Comparison of ENCODE assay signal across 22 cellular contexts in genomic region chr4:54496412-54496811, GRCh38.
"Had no signal": no experiment of that assay in that cellular context is flagged by ENCODE, and none has a peak within 500 bp of the region (broad histone marks: within the 10 kb centered on the region; RNA-seq: fewer than 3 reads in every experiment).

No MANE protein-coding gene starts in this region.

- H3K27me3 Mint-ChIP-seq: activated naive CD8-positive, alpha-beta T cell treated with anti-CD3 and anti-CD28 coated beads, Interleukin-2, amount 10 ng/mL, durations not matched to agents 7 days and 5 days had no signal

- H3K4me3 ChIP-seq: breast epithelium, colonic mucosa, dorsolateral prefrontal cortex, heart left ventricle, pancreas, psoas muscle, right atrium auricular region, thyroid gland had no signal

- H3K9me3 Mint-ChIP-seq: activated naive CD8-positive, alpha-beta T cell treated with anti-CD3 and anti-CD28 coated beads, Interleukin-2, amount 10 ng/mL, durations not matched to agents 7 days and 5 days; activated T-helper 2 cell treated with anti-CD3 and anti-CD28 coated beads, Interferon-gamma antibody, Interleukin-2, Interleukin-4, amounts not matched to agents 10 μg/mL and 5 μg/mL and 100 μg/mL, durations not matched to agents 14 hours and 24 hours and 36 hours; stimulated activated naive CD8-positive, alpha-beta T cell treated with anti-CD3 and anti-CD28 coated beads, Interleukin-15, Interleukin-2, amounts not matched to agents 100 ng/mL and 50 ng/mL, for 24 hours; T-helper 1 cell treated with Interleukin-12 subunit alpha and Interleukin-12 subunit beta and Interleukin-4 antibody, amounts not matched to agents 30 μg/mL and 1 μg/mL, for 36 hours had no signal

- H3K27ac Mint-ChIP-seq: activated naive CD8-positive, alpha-beta T cell treated with anti-CD3 and anti-CD28 coated beads, Interleukin-2, amount 10 ng/mL, durations not matched to agents 7 days and 5 days; activated T-helper 2 cell treated with anti-CD3 and anti-CD28 coated beads, Interferon-gamma antibody, Interleukin-2, Interleukin-4, amounts not matched to agents 10 μg/mL and 5 μg/mL and 100 μg/mL, durations not matched to agents 14 hours and 24 hours and 36 hours; nephron; stimulated activated naive CD8-positive, alpha-beta T cell treated with anti-CD3 and anti-CD28 coated beads, Interleukin-15, Interleukin-2, amounts not matched to agents 100 ng/mL and 50 ng/mL, for 24 hours; T-helper 1 cell treated with Interleukin-12 subunit alpha and Interleukin-12 subunit beta and Interleukin-4 antibody, amounts not matched to agents 30 μg/mL and 1 μg/mL, for 36 hours had no signal

- H3K4me1 Mint-ChIP-seq: activated naive CD8-positive, alpha-beta T cell treated with anti-CD3 and anti-CD28 coated beads, Interleukin-2, amount 10 ng/mL, durations not matched to agents 7 days and 5 days had no signal

- H3K4me1 ChIP-seq: breast epithelium, colonic mucosa, heart left ventricle, pancreas, psoas muscle, right atrium auricular region, thyroid gland had no signal

- H3K27ac ChIP-seq: breast epithelium, colonic mucosa, dorsolateral prefrontal cortex, heart left ventricle, neutrophil, pancreas, psoas muscle, right atrium auricular region, thyroid gland had no signal

- H3K36me3 Mint-ChIP-seq: activated naive CD8-positive, alpha-beta T cell treated with anti-CD3 and anti-CD28 coated beads, Interleukin-2, amount 10 ng/mL, durations not matched to agents 7 days and 5 days had no signal

- H3K36me3 ChIP-seq: breast epithelium, colonic mucosa, heart left ventricle, neutrophil, pancreas, right atrium auricular region, thyroid gland had no signal

- H3K27me3 ChIP-seq: breast epithelium, colonic mucosa, heart left ventricle, neutrophil, pancreas, right atrium auricular region, thyroid gland had no signal

- H3K4me3 Mint-ChIP-seq: activated naive CD8-positive, alpha-beta T cell treated with anti-CD3 and anti-CD28 coated beads, Interleukin-2, amount 10 ng/mL, durations not matched to agents 7 days and 5 days; nephron; stimulated activated naive CD8-positive, alpha-beta T cell treated with anti-CD3 and anti-CD28 coated beads, Interleukin-15, Interleukin-2, amounts not matched to agents 100 ng/mL and 50 ng/mL, for 24 hours; T-helper 1 cell treated with Interleukin-12 subunit alpha and Interleukin-12 subunit beta and Interleukin-4 antibody, amounts not matched to agents 30 μg/mL and 1 μg/mL, for 36 hours had no signal

- H3K9me3 ChIP-seq: breast epithelium, colonic mucosa, heart left ventricle, neutrophil, pancreas, psoas muscle, right atrium auricular region, thyroid gland had no signal

- ATAC-seq: heart left ventricle, left cardiac atrium, pancreas, psoas muscle had no signal

- DNase-seq: activated CD4-positive, alpha-beta T cell treated with anti-CD3 and anti-CD28 coated beads for 48 hours; activated naive CD4-positive, alpha-beta T cell treated with Interleukin-2 at 50 U/mL for 16 hours; activated naive CD8-positive, alpha-beta T cell treated with anti-CD3 and anti-CD28 coated beads, Interleukin-2, amount 10 ng/mL, durations not matched to agents 7 days and 5 days; activated T-cell treated with anti-CD3 and anti-CD28 coated beads, Interleukin-2, amount 50 U/mL, for 1 hour; amniotic stem cell; colonic mucosa; dorsolateral prefrontal cortex; heart left ventricle; islet precursor cell; left cardiac atrium; pancreas; psoas muscle; stimulated activated CD4-positive, alpha-beta T cell treated with anti-CD3 and anti-CD28 coated beads, Interleukin-4, amount 100 ng/mL, for 4 hours; substantia nigra; thyroid gland had no signal
